In the genomic region with DNA sequence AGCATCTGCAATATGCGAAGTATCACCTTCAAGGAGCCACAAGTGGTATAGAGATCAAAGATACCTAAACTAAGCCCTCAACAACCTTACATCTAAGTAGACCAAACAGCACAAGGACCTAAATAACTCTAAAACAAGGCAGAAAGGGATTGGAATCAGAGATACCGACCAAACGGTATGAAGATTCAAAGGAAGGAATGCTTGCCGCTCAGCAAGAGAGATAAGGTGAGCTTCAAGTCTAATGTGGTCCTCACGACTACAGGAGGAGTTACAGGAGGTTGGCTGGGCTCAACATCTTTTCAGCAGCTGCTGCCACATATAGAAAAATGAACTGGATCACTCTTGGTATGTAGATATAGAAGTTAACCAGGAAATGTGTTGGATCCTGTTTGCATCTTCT, we compare ENCODE assay signal across 24 cellular contexts.
"Had no signal": no experiment of that assay in that cellular context is flagged by ENCODE, and none has a peak within 500 bp of the region (broad histone marks: within the 10 kb centered on the region; RNA-seq: fewer than 3 reads in every experiment).

No MANE protein-coding gene starts in this region.

- H3K36me3 Mint-ChIP-seq: activated naive CD4-positive, alpha-beta T cell treated with anti-CD3 and anti-CD28 coated beads, Interleukin-2, amount 50 U/mL, for 72 hours; brain; T-cell had no signal

- DNase-seq: activated B cell treated with CpG ODN at 0.5 μM for 24 hours; activated CD4-positive, alpha-beta T cell treated with anti-CD3 and anti-CD28 coated beads for 1 hour; activated CD4-positive, alpha-beta T cell treated with anti-CD3 and anti-CD28 coated beads, Interleukin-2, amount 10 ng/mL, durations not matched to agents 24 days and 14 days; activated CD4-positive, alpha-beta T cell treated with anti-CD3 and anti-CD28 coated beads, Interleukin-2, amount 50 U/mL, for 48 hours; activated CD8-positive, alpha-beta memory T cell treated with anti-CD3 and anti-CD28 coated beads for 24 hours; activated effector memory CD4-positive, alpha-beta T cell treated with anti-CD3 and anti-CD28 coated beads, Interleukin-2, amount 50 U/mL, for 16 hours; activated naive CD4-positive, alpha-beta T cell treated with Interleukin-2 at 50 U/mL for 16 hours; activated naive CD8-positive, alpha-beta T cell treated with anti-CD3 and anti-CD28 coated beads, Interleukin-2, amount 50 U/mL, for 24 hours; activated T-cell treated with anti-CD3 and anti-CD28 coated beads, Interleukin-2, amount 50 U/mL, for 4 hours; amygdala; KG1; NCI-H1105; NCI-H1436 treated with DMSO at 0.1 percent for 48 hours; NCI-H187; NCI-H2081; NCI-H446; NCI-H524; PC-3; T-cell; T-helper 2 cell; T1000 had no signal

- ATAC-seq: activated naive CD4-positive, alpha-beta T cell treated with anti-CD3 and anti-CD28 coated beads, Interleukin-2, amount 50 U/mL, for 72 hours; activated naive CD8-positive, alpha-beta T cell treated with anti-CD3 and anti-CD28 coated beads, Interleukin-2, amount 50 U/mL, for 24 hours; activated T-cell treated with anti-CD3 and anti-CD28 coated beads, Interleukin-2, amount 50 U/mL, for 4 hours; T-cell had no signal

- H3K9me3 Mint-ChIP-seq: activated B cell treated with CpG ODN at 0.5 μM for 24 hours; activated CD4-positive, alpha-beta T cell treated with anti-CD3 and anti-CD28 coated beads, Interleukin-2, amount 10 ng/mL, durations not matched to agents 24 days and 14 days; activated naive CD4-positive, alpha-beta T cell treated with anti-CD3 and anti-CD28 coated beads, Interleukin-2, amount 50 U/mL, for 72 hours; activated naive CD8-positive, alpha-beta T cell treated with anti-CD3 and anti-CD28 coated beads, Interleukin-2, amount 50 U/mL, for 24 hours; activated T-cell treated with anti-CD3 and anti-CD28 coated beads, Interleukin-2, amount 50 U/mL, for 4 hours; brain; T-cell had no signal

- H3K4me1 Mint-ChIP-seq: activated B cell treated with CpG ODN at 0.5 μM for 24 hours; activated naive CD8-positive, alpha-beta T cell treated with anti-CD3 and anti-CD28 coated beads, Interleukin-2, amount 50 U/mL, for 24 hours; brain; T-cell had no signal

- H3K4me3 Mint-ChIP-seq: activated B cell treated with CpG ODN at 0.5 μM for 24 hours; activated CD4-positive, alpha-beta T cell treated with anti-CD3 and anti-CD28 coated beads, Interleukin-2, amount 10 ng/mL, durations not matched to agents 24 days and 14 days; activated naive CD8-positive, alpha-beta T cell treated with anti-CD3 and anti-CD28 coated beads, Interleukin-2, amount 50 U/mL, for 24 hours; activated T-cell treated with anti-CD3 and anti-CD28 coated beads, Interleukin-2, amount 50 U/mL, for 4 hours; brain; T-cell had no signal

- H3K27me3 Mint-ChIP-seq: activated naive CD8-positive, alpha-beta T cell treated with anti-CD3 and anti-CD28 coated beads, Interleukin-2, amount 50 U/mL, for 24 hours; T-cell had no signal

- H3K27ac Mint-ChIP-seq: activated B cell treated with CpG ODN at 0.5 μM for 24 hours; activated CD4-positive, alpha-beta T cell treated with anti-CD3 and anti-CD28 coated beads, Interleukin-2, amount 10 ng/mL, durations not matched to agents 24 days and 14 days; activated naive CD4-positive, alpha-beta T cell treated with anti-CD3 and anti-CD28 coated beads, Interleukin-2, amount 50 U/mL, for 72 hours; activated naive CD8-positive, alpha-beta T cell treated with anti-CD3 and anti-CD28 coated beads, Interleukin-2, amount 50 U/mL, for 24 hours; brain; T-cell had no signal

- H3K4me3 ChIP-seq: SK-N-MC had no signal
